In genomic region chr20:1382670-1383069, GRCh38 we compare ENCODE assay signal across 17 cellular contexts. TPM values are rescaled to one million over a fixed set of nuclear protein-coding genes. Genes with fewer than 3 reads are reported as not detected.
DNase-seq lines count a peak whose midpoint lies in the region; ATAC-seq, FAIRE-seq and TF ChIP-seq lines count a peak whose summit lies in the region.
"Had no signal": no experiment of that assay in that cellular context is flagged by ENCODE, and none has a peak within 500 bp of the region (broad histone marks: within the 10 kb centered on the region; RNA-seq: fewer than 3 reads in every experiment).

No MANE protein-coding gene starts in this region.

- no peak overlapping the region for H3K4me3 ChIP-seq in esophagus muscularis mucosa
- no peak overlapping the region for H3K4me3 ChIP-seq in uterus
- no peak overlapping the region for H3K4me3 ChIP-seq in small intestine (ENCODE audit: low read depth in 1 of 2, low read length in 2 of 2)
- H3K4me3 ChIP-seq: SK-N-MC had no signal

- H3K27me3 ChIP-seq in esophagus muscularis mucosa (no peaks in the 10 kb centered on the region), uterus (no peaks in the 10 kb centered on the region), small intestine (ENCODE audit: control insufficient read depth in 2 of 2, insufficient read depth in 2 of 2, low read length in 2 of 2) (no peaks in the 10 kb centered on the region)

- FAIRE-seq in small intestine (lab: Jason Lieb, UNC): no peak
- FAIRE-seq: A204.1 had no signal

- peaks cover 75 to 97% (median 87%) of the 10 kb centered on the region in 4 donors for H3K4me1 ChIP-seq in esophagus muscularis mucosa
- H3K4me1 ChIP-seq in uterus: peaks cover 8 to 22% of the 10 kb centered on the region in 2 donors
- H3K4me1 ChIP-seq in small intestine (ENCODE audit: control insufficient read depth in 2 of 2, insufficient read depth in 1 of 2, low read depth in 1 of 2, low read length in 1 of 2): peaks cover 17 to 19% of the 10 kb centered on the region in 2 donors

- peak overlapping the region; percentile 39 for H3K27ac Mint-ChIP-seq in activated T-cell treated with anti-CD3 and anti-CD28 coated beads, Interleukin-2, amount 50 U/mL, for 72 hours

- no peak overlapping the region for H3K4me3 Mint-ChIP-seq in activated T-cell treated with anti-CD3 and anti-CD28 coated beads, Interleukin-2, amount 50 U/mL, for 72 hours
- H3K4me3 Mint-ChIP-seq: CD8-positive, alpha-beta T cell had no signal

- intact Hi-C loops in esophagus muscularis mucosa (cut with DNase I) (no loop called here), uterus (cut with DNase I; ENCODE audit: low total_unique reads) (no loop called here)

- TF ChIP-seq CTCF in esophagus muscularis mucosa (IDR thresholded peaks at IDR 0.05) (no peak), omental fat pad (IDR thresholded peaks at IDR 0.05) (no peak), uterus (IDR thresholded peaks at IDR 0.05) (no peak)

- H3K9me3 ChIP-seq in esophagus muscularis mucosa: no peaks in the 10 kb centered on the region
- H3K9me3 ChIP-seq in uterus: no peaks in the 10 kb centered on the region
- H3K9me3 ChIP-seq in small intestine (ENCODE audit: control insufficient read depth, low read depth): no peaks in the 10 kb centered on the region

- no peak for TF ChIP-seq EP300 in esophagus muscularis mucosa (IDR thresholded peaks at IDR 0.05)

- no peak for ATAC-seq in activated T-cell treated with anti-CD3 and anti-CD28 coated beads, Interleukin-2, amount 50 U/mL, for 72 hours (replicated peaks in 1 of 2)
- ATAC-seq in omental fat pad (ENCODE audit: low FRiP score) (peak; percentile 64), GM21423 (IDR thresholded peaks at IDR 0.05; ENCODE audit: unreplicated experiment) (no peak)
- ATAC-seq: CD8-positive, alpha-beta T cell had no signal

- 45% methylated on average over 4 of the region's 4 CpGs for WGBS in esophagus muscularis mucosa
- 77 to 95% (median 81%) methylated on average over 4 of the region's 4 CpGs for WGBS in small intestine, 3 donors

- H3K27me3 Mint-ChIP-seq in activated T-cell treated with anti-CD3 and anti-CD28 coated beads, Interleukin-2, amount 50 U/mL, for 72 hours (ENCODE audit: low read depth): no peaks in the 10 kb centered on the region

- no peak for TF ChIP-seq POLR2A in esophagus muscularis mucosa (IDR thresholded peaks at IDR 0.05; ENCODE audit: low read depth)
- no peak for TF ChIP-seq POLR2A in uterus (IDR thresholded peaks at IDR 0.05)

- peaks cover 97% of the 10 kb centered on the region for H3K4me1 Mint-ChIP-seq in activated T-cell treated with anti-CD3 and anti-CD28 coated beads, Interleukin-2, amount 50 U/mL, for 72 hours (ENCODE audit: low read depth)

- no peak for DNase-seq in activated T-cell treated with anti-CD3 and anti-CD28 coated beads, Interleukin-2, amount 50 U/mL, for 72 hours
- no peak for DNase-seq in activated T-cell treated with anti-CD3 and anti-CD28 coated beads, Interleukin-2, amount 50 U/mL, for 1 hour
- DNase-seq in esophagus muscularis mucosa (ENCODE audit: extremely low spot score): no peak
- DNase-seq in omental fat pad (ENCODE audit: low spot score): no peak
- peak; percentile 57 for DNase-seq in uterus
- no peak for DNase-seq in small intestine
- no peak for DNase-seq in DMS 273 treated with DMSO at 0.1 percent for 48 hours (lab: John Stamatoyannopoulos, UW)
- DNase-seq: activated CD4-positive, alpha-beta T cell treated with anti-CD3 and anti-CD28 coated beads, Interleukin-2, amount 50 U/mL, for 48 hours; CD8-positive, alpha-beta T cell; GOT3; islet precursor cell; MM.1S; substantia nigra had no signal

- H3K36me3 ChIP-seq in esophagus muscularis mucosa (peaks cover 0 to 14% (median 1%) of the 10 kb centered on the region in 4 donors), uterus (no peaks in the 10 kb centered on the region), small intestine (ENCODE audit: control insufficient read depth in 2 of 2, insufficient read depth in 2 of 2, low read length in 2 of 2) (no peaks in the 10 kb centered on the region)

- peaks cover 8 to 22% of the 10 kb centered on the region in 2 donors for H3K36me3 Mint-ChIP-seq in activated T-cell treated with anti-CD3 and anti-CD28 coated beads, Interleukin-2, amount 50 U/mL, for 72 hours (ENCODE audit: insufficient read depth in 2 of 2)

- H3K27ac ChIP-seq in esophagus muscularis mucosa (replicated peaks in 1 of 4) (peak overlapping the region; percentile 39 to 60 (median 58)), uterus (peak overlapping the region; percentile 77 to 80), small intestine (ENCODE audit: low read depth in 1 of 2, low read length in 1 of 2) (no peak overlapping the region)
- H3K27ac ChIP-seq: parathyroid adenoma, SK-N-MC had no signal

- H3K9me3 Mint-ChIP-seq in activated T-cell treated with anti-CD3 and anti-CD28 coated beads, Interleukin-2, amount 50 U/mL, for 72 hours: no peaks in the 10 kb centered on the region
- H3K9me3 Mint-ChIP-seq: CD8-positive, alpha-beta T cell had no signal

RNA-seq across cellular contexts. Expression of gene FKBP1A, which starts 10.2 kb away (rescaled TPM):
- total RNA-seq in activated T-cell treated with anti-CD3 and anti-CD28 coated beads, Interleukin-2, amount 50 U/mL, for 72 hours: 100 to 1,000 TPM; 228 to 278 TPM
- total RNA-seq in esophagus muscularis mucosa: 10 to 100 TPM; 84.3 to 99.2 (median 89.8) TPM
- total RNA-seq in omental fat pad: 100 to 1,000 TPM; 204 to 275 (median 241) TPM
- total RNA-seq in uterus: 100 to 1,000 TPM in 3 of 4 donors, 10 to 100 TPM in 1; 99.5 to 253 (median 206) TPM
- polyA plus RNA-seq in small intestine: 100 to 1,000 TPM; 146 to 315 (median 152) TPM

RNA-seq across cellular contexts. Expression of gene SDCBP2, which starts 53.7 kb away (rescaled TPM):
- 10 to 100 TPM; 11.0 to 11.5 TPM for total RNA-seq in activated T-cell treated with anti-CD3 and anti-CD28 coated beads, Interleukin-2, amount 50 U/mL, for 72 hours
- total RNA-seq in esophagus muscularis mucosa (1 to 10 TPM; 2.1 to 6.2 (median 4.1) TPM), omental fat pad (10 to 100 TPM in 2 of 4 donors, 1 to 10 TPM in 2; 7.7 to 18.0 (median 9.8) TPM), uterus (1 to 10 TPM in 3 of 4 donors, under 1 TPM in 1; 0.26 to 9.1 (median 5.5) TPM)
- polyA plus RNA-seq in small intestine: 100 to 1,000 TPM; 102 to 724 (median 481) TPM

Comparison
In these comparisons a context has a peak if more than half of its experiments do, and no peak if none do; other contexts are left out.
1. DNase-seq: peak in uterus (2 of 2); none in activated T-cell treated with anti-CD3 and anti-CD28 coated beads, Interleukin-2, amount 50 U/mL, for 72 hours (0 of 2), activated T-cell treated with anti-CD3 and anti-CD28 coated beads, Interleukin-2, amount 50 U/mL, for 1 hour (single experiment), esophagus muscularis mucosa (single experiment), omental fat pad (single experiment), small intestine (single experiment) and DMS 273 treated with DMSO at 0.1 percent for 48 hours (single experiment).
2. H3K27ac ChIP-seq: peak in esophagus muscularis mucosa (4 of 4) and uterus (2 of 2); none in small intestine (0 of 2).